Comparison of ENCODE assay signal across 24 cellular contexts in the genomic region with DNA sequence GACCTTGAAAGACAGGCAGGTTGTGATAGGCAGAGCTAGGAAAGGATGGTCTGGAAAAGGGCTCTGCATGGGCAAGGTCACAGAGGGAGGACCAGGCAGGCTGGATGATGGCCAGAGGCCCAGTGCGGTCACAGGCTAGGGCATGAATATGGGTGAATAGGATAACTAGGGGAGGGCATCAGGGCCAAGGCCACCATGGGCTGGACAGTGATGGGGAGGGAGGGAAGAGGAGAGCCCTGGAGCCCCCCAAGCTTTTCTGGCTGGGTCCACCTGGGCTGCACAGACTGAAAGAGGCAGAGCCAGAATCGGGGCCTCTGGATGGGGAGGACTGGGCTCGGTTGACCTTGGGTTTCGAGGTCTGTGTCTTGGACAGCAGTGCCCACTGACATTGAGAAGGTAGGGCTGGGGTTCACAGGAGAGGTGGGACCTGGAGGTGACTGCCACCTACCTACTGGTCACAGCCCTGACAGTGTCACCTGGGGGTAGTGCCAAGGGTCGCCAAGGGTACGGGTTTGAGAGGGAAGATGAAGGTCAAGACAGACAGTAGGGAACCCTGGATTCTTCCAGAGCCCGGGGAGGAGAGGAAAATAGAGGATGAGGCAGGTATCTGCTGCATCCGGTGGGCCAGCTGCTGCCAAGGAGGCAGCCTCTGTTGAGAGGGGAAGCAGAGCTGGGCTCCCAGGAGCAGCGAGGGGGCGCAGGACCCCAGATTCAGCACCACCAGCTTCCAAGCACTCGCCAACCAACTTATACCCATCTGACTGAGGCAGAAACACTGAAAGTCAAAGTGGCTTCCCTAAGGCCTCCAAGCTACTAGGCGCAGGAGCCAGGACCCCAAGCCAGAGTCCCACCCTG. TPM values are rescaled to one million over a fixed set of nuclear protein-coding genes. Genes with fewer than 3 reads are reported as not detected.
DNase-seq lines count a peak whose midpoint lies in the region; ATAC-seq, FAIRE-seq and TF ChIP-seq lines count a peak whose summit lies in the region.
"Had no signal": no experiment of that assay in that cellular context is flagged by ENCODE, and none has a peak within 500 bp of the region (broad histone marks: within the 10 kb centered on the region; RNA-seq: fewer than 3 reads in every experiment).

No MANE protein-coding gene starts in this region.

- H3K27ac ChIP-seq in K562 (ENCODE audit: extremely low read depth, low read depth, low read length) (no peak overlapping the region), lower lobe of right lung (no peak overlapping the region), upper lobe of right lung (no peak overlapping the region)
- H3K27ac ChIP-seq: epithelial cell of prostate, heart right ventricle, neutrophil, PC-9, stomach, transverse colon had no signal

- TF ChIP-seq EP300 in K562 (IDR thresholded peaks at IDR 0.05; ENCODE audit: low read length) = no peak

- FAIRE-seq in K562 (lab: Jason Lieb, UNC) = no peak
- FAIRE-seq: G401.6, H54 had no signal

- intact Hi-C loops in Right ventricle myocardium superior (cut with DNase I) = no loop called here
- intact Hi-C loops in left cardiac atrium (cut with DNase I) = no loop called here
- intact Hi-C loops in K562 (cut with micrococcal nuclease) = no loop called here
- intact Hi-C loops in lower lobe of right lung (cut with DNase I) = no loop called here
- intact Hi-C loops in upper lobe of right lung (cut with DNase I) = no loop called here

- in situ Hi-C loops in K562 (cut with MboI) (no loop called here), ACHN (cut with HindIII; ENCODE audit: low pct_ligation_motif_present, low pct_unique_long_range_greater_than_20kb, low sequenced_read_pairs) (no loop called here)

- H3K9me1 ChIP-seq in K562 (ENCODE audit: control insufficient read depth, insufficient read depth, low read length) = peaks cover 13% of the 10 kb centered on the region

- H3K4me3 ChIP-seq in K562 = no peak overlapping the region
- no peak overlapping the region for H3K4me3 ChIP-seq in lower lobe of right lung
- no peak overlapping the region for H3K4me3 ChIP-seq in upper lobe of right lung
- H3K4me3 ChIP-seq: heart right ventricle, PC-9, stomach, transverse colon had no signal

- no peak overlapping the region for H3K9ac ChIP-seq in K562 (ENCODE audit: insufficient read depth in 1 of 2, low read depth in 2 of 2, low read length in 2 of 2)

- no peak overlapping the region for H3K4me2 ChIP-seq in K562 (ENCODE audit: insufficient read depth, low read length)
- H3K4me2 ChIP-seq: PC-9 had no signal

- no TSS peak for BruUV-seq in K562 (replicated peaks; lab: Mats Ljungman, UMichigan)

- ATAC-seq in Right ventricle myocardium superior (ENCODE audit: poor library complexity) (no peak), left cardiac atrium (no peak), K562 (no peak), lower lobe of right lung (no peak), upper lobe of right lung (no peak), GM18868 (IDR thresholded peaks at IDR 0.05; ENCODE audit: unreplicated experiment) (no peak), HG03439 (IDR thresholded peaks at IDR 0.05; ENCODE audit: unreplicated experiment) (no peak)
- ATAC-seq: activated CD8-positive, alpha-beta T cell treated with anti-CD3 and anti-CD28 coated beads, Interleukin-2, amount 10 ng/mL, durations not matched to agents 7 days and 5 days; heart right ventricle had no signal

- H2AFZ ChIP-seq in K562 (ENCODE audit: low read depth, low read length) = no peak overlapping the region
- H2AFZ ChIP-seq: PC-9 had no signal

- CTCF ChIA-PET in K562 (lab: Yijun Ruan, JAX; ENCODE audit: low intra/inter-chr PET ratio) = no interaction called here

- POLR2A ChIA-PET in K562 (lab: Yijun Ruan, JAX) = interaction anchor here (0.7 to 1.3 kb wide), 3 partner anchors 11 to 117 kb away, joined by 3 to 5 read pairs (median 3); no protein-coding TSS in a partner anchor

- 86% methylated on average over 11 of the region's 12 CpGs for WGBS in K562 (ENCODE audit: insufficient coverage, low coverage, missing lambda C conversion rate)

- TF ChIP-seq RAD21 in K562 (CRISPR knock-in tag; conservative IDR thresholded peaks at IDR 0.05 in 1 of 2, IDR thresholded peaks at IDR 0.05 in 1 of 2) = no peak

- H3K27me3 ChIP-seq in K562 (ENCODE audit: control insufficient read depth in 2 of 2, insufficient read depth in 2 of 2, low read length in 2 of 2) (no peaks in the 10 kb centered on the region), lower lobe of right lung (ENCODE audit: low read depth) (no peaks in the 10 kb centered on the region), upper lobe of right lung (no peaks in the 10 kb centered on the region)
- H3K27me3 ChIP-seq: heart right ventricle, neutrophil had no signal

- H3K36me3 ChIP-seq in K562 (ENCODE audit: control insufficient read depth, insufficient read depth, low read length) = peaks cover 19% of the 10 kb centered on the region; the same call in 2 of the 3 replicates
- no peaks in the 10 kb centered on the region for H3K36me3 ChIP-seq in lower lobe of right lung
- H3K36me3 ChIP-seq in upper lobe of right lung = no peaks in the 10 kb centered on the region
- H3K36me3 ChIP-seq: heart right ventricle, transverse colon had no signal

- H3K79me2 ChIP-seq in K562 (ENCODE audit: control insufficient read depth, insufficient read depth, low read length) = peaks cover 25% of the 10 kb centered on the region

- TF ChIP-seq CTCF in K562 (IDR thresholded peaks at IDR 0.05 in 2 of 3, conservative IDR thresholded peaks at IDR 0.05 in 1 of 3; ENCODE audit: insufficient read depth in 2 of 3, low read depth in 1 of 3, low read length in 3 of 3) (no peak), lower lobe of right lung (IDR thresholded peaks at IDR 0.05) (no peak), upper lobe of right lung (IDR thresholded peaks at IDR 0.05) (no peak)

- peak; percentile 34 for DNase-seq in Right ventricle myocardium superior
- no peak for DNase-seq in left cardiac atrium
- no peak for DNase-seq in K562 (ENCODE audit: extremely low read depth in 1 of 4, low spot score in 3 of 4)
- peak; percentile 28 for DNase-seq in lower lobe of right lung
- peak; percentile 42 for DNase-seq in upper lobe of right lung
- DNase-seq in ACHN = no peak
- DNase-seq: activated CD8-positive, alpha-beta T cell treated with anti-CD3 and anti-CD28 coated beads, Interleukin-2, amount 10 ng/mL, durations not matched to agents 7 days and 5 days; activated T-cell treated with anti-CD3 and anti-CD28 coated beads, Interleukin-2, amount 50 U/mL, for 48 hours; dermis blood vessel endothelial cell; DMS153; IMR-90; NCI-H2081 treated with DMSO at 0.1 percent for 48 hours; NCI-H446; PC-9; stimulated activated CD4-positive, alpha-beta T cell treated with anti-CD3 and anti-CD28 coated beads, Interleukin-4, amount 100 ng/mL, for 4 hours; stomach; transverse colon had no signal

- no peak for TF ChIP-seq POLR2A in K562 (conservative IDR thresholded peaks at IDR 0.05)

- H3K4me1 ChIP-seq in K562 (replicated peaks in 1 of 2; ENCODE audit: control insufficient read depth in 2 of 2, insufficient read depth in 2 of 2, low read length in 2 of 2) = peaks cover 13 to 64% of the 10 kb centered on the region in 2 experiments; a peak in 4 of 5 replicates
- peaks cover 14% of the 10 kb centered on the region for H3K4me1 ChIP-seq in lower lobe of right lung
- peaks cover 9% of the 10 kb centered on the region for H3K4me1 ChIP-seq in upper lobe of right lung

- peaks cover 30% of the 10 kb centered on the region for H4K20me1 ChIP-seq in K562 (replicated peaks; ENCODE audit: control insufficient read depth, insufficient read depth, low read length)

- H3K9me3 ChIP-seq in K562 (replicated peaks; ENCODE audit: control insufficient read depth, insufficient read depth, low read depth, low read length) (no peaks in the 10 kb centered on the region), lower lobe of right lung (no peaks in the 10 kb centered on the region), upper lobe of right lung (no peaks in the 10 kb centered on the region)
- H3K9me3 ChIP-seq: heart right ventricle, neutrophil, stomach, transverse colon had no signal

RNA-seq across cellular contexts. Expression of gene NPHP4, which starts 6.1 kb away (rescaled TPM):
- total RNA-seq in Right ventricle myocardium superior (4.3 TPM), left cardiac atrium (1 to 10 TPM; 5.1 to 7.3 TPM), K562 (2014; rRNA removed) (10.5 and 11.0 TPM in 2 replicates), K562 (2014; rRNA removed; fragmentation: Illumina TruSeq; extraction: Trizol) (3.3 and 4.8 TPM in 2 replicates), K562 (2015; rRNA removed; fragmentation: Illumina TruSeq; extraction: Trizol) (6.2 and 6.9 TPM in 2 replicates), K562 (2021) (23.3 and 26.2 TPM in 2 replicates), lower lobe of right lung (16.1 TPM), upper lobe of right lung (14.6 TPM)
- 82.6 and 164 TPM in 2 replicates for total RNA-seq in K562 (2011; cell fraction: chromatin; rRNA removed; ENCODE audit: low replicate concordance)
- total RNA-seq in K562 (2011; cell fraction: nucleolus; rRNA removed) = 73.7 and 83.2 TPM in 2 replicates
- total RNA-seq in K562 (2011; cell fraction: nucleoplasm; rRNA removed) = 59.2 and 65.8 TPM in 2 replicates
- polyA plus RNA-seq in K562 (2011; rRNA removed) (6.7 and 9.8 TPM in 2 replicates), K562 (2014; fragmentation: Illumina TruSeq; extraction: Trizol) (9.6 and 10.4 TPM in 2 replicates), K562 (2014; fragmentation: Nextera tagmentation; extraction: Ambion mirVana) (under 1 TPM; 0.52 to 0.77 TPM), K562 (2014; rRNA removed) (13.9 and 15.3 TPM in 2 replicates)
- polyA plus RNA-seq in K562 (2011; cell fraction: cytosol; rRNA removed) = 4.6 and 7.6 TPM in 2 replicates
- 71.9 and 106 TPM in 2 replicates for polyA plus RNA-seq in K562 (2011; cell fraction: nucleus; rRNA removed)
- polyA plus RNA-seq in K562 (2012) = 12.4 and 19.3 TPM in 2 replicates
- polyA minus RNA-seq in K562 (2011; rRNA and poly(A)+ RNA removed) = 7.0 and 7.9 TPM in 2 replicates
- 10.7 and 12.6 TPM in 2 replicates for polyA minus RNA-seq in K562 (2011; cell fraction: cytosol; rRNA and poly(A)+ RNA removed)
- 31.6 and 34.4 TPM in 2 replicates for polyA minus RNA-seq in K562 (2011; cell fraction: nucleus; rRNA and poly(A)+ RNA removed)

RNA-seq across cellular contexts. Expression of gene KCNAB2, which starts 47.4 kb away (rescaled TPM):
- total RNA-seq in Right ventricle myocardium superior = 21.2 TPM
- total RNA-seq in left cardiac atrium = 10 to 100 TPM; 13.2 to 14.7 TPM
- 23.9 and 48.7 TPM in 2 replicates for total RNA-seq in K562 (2011; cell fraction: chromatin; rRNA removed; ENCODE audit: low replicate concordance)
- total RNA-seq in K562 (2011; cell fraction: nucleolus; rRNA removed) = 31.2 and 38.0 TPM in 2 replicates
- total RNA-seq in K562 (2011; cell fraction: nucleoplasm; rRNA removed) = 23.7 and 24.4 TPM in 2 replicates
- 4.0 and 11.1 TPM in 2 replicates for total RNA-seq in K562 (2014; rRNA removed)
- total RNA-seq in K562 (2014; rRNA removed; fragmentation: Illumina TruSeq; extraction: Trizol) = 7.1 and 7.2 TPM in 2 replicates
- 6.1 and 6.4 TPM in 2 replicates for total RNA-seq in K562 (2015; rRNA removed; fragmentation: Illumina TruSeq; extraction: Trizol)
- 14.7 and 15.8 TPM in 2 replicates for total RNA-seq in K562 (2021)
- polyA plus RNA-seq in K562 (2011; rRNA removed) = 5.8 and 7.4 TPM in 2 replicates
- polyA plus RNA-seq in K562 (2011; cell fraction: cytosol; rRNA removed) = 3.5 and 7.3 TPM in 2 replicates
- polyA plus RNA-seq in K562 (2011; cell fraction: nucleus; rRNA removed) = 19.8 and 26.0 TPM in 2 replicates
- polyA plus RNA-seq in K562 (2012) = 11.8 and 15.5 TPM in 2 replicates
- 8.1 and 8.2 TPM in 2 replicates for polyA plus RNA-seq in K562 (2014; fragmentation: Illumina TruSeq; extraction: Trizol)
- 1 to 10 TPM; 1.8 to 2.4 TPM for polyA plus RNA-seq in K562 (2014; fragmentation: Nextera tagmentation; extraction: Ambion mirVana)
- 8.3 and 10.8 TPM in 2 replicates for polyA plus RNA-seq in K562 (2014; rRNA removed)
- 2.0 and 5.5 TPM in 2 replicates for polyA minus RNA-seq in K562 (2011; rRNA and poly(A)+ RNA removed)
- 3.7 and 4.5 TPM in 2 replicates for polyA minus RNA-seq in K562 (2011; cell fraction: cytosol; rRNA and poly(A)+ RNA removed)
- 13.6 and 16.0 TPM in 2 replicates for polyA minus RNA-seq in K562 (2011; cell fraction: nucleus; rRNA and poly(A)+ RNA removed)
- total RNA-seq in lower lobe of right lung = 119 TPM
- total RNA-seq in upper lobe of right lung = 60.4 TPM

Comparison
In these comparisons a context has a peak if more than half of its experiments do, and no peak if none do; other contexts are left out.
1. DNase-seq: peak in Right ventricle myocardium superior (single experiment), lower lobe of right lung (single experiment) and upper lobe of right lung (single experiment); none in left cardiac atrium (single experiment), K562 (0 of 4) and ACHN (single experiment).